In genomic region chr11:62592216-62592815, GRCh38 we compare ENCODE assay signal across 6 cellular contexts. TPM values are rescaled to one million over a fixed set of nuclear protein-coding genes. Genes with fewer than 3 reads are reported as not detected.
DNase-seq lines count a peak whose midpoint lies in the region.

No MANE protein-coding gene starts in this region.

- in situ Hi-C loops in ACHN (cut with HindIII; ENCODE audit: low pct_ligation_motif_present, low pct_unique_long_range_greater_than_20kb, low sequenced_read_pairs) = no loop called here

- WGBS in ectodermal cell, 2 experiments = 42 to 51% methylated on average over 10 to 11 of the region's 11 CpGs

- H3K4me3 ChIP-seq in ectodermal cell (ENCODE audit: insufficient read depth, low read depth, low read length) = peak overlapping the region; percentile 54
- peak overlapping the region; percentile 93 for H3K4me3 ChIP-seq in rectal smooth muscle tissue (ENCODE audit: low read length)

- H3K4me1 ChIP-seq in ectodermal cell (ENCODE audit: control insufficient read depth, insufficient read depth, low read length) (peaks cover 3% of the 10 kb centered on the region), rectal smooth muscle tissue (ENCODE audit: control insufficient read depth, insufficient read depth, low read length) (peaks cover 15% of the 10 kb centered on the region)

- DNase-seq in DMS79 treated with DMSO at 0.1 percent for 48 hours (lab: John Stamatoyannopoulos, UW) (peak; percentile 29), DMS79 (lab: John Stamatoyannopoulos, UW) (no peak), ACHN (no peak), C1 segment of cervical spinal cord (lab: John Stamatoyannopoulos, UW) (no peak)

- H3K27me3 ChIP-seq in ectodermal cell (ENCODE audit: control insufficient read depth, insufficient read depth, low read length, poor library complexity, severe bottlenecking) = no peaks in the 10 kb centered on the region
- H3K27me3 ChIP-seq in rectal smooth muscle tissue (ENCODE audit: control insufficient read depth, insufficient read depth, low read length) = no peaks in the 10 kb centered on the region

- H3K27ac ChIP-seq in ectodermal cell (ENCODE audit: insufficient read depth, low read depth, low read length, poor library complexity, severe bottlenecking) (peak overlapping the region; percentile 91), rectal smooth muscle tissue (ENCODE audit: low read depth, low read length) (peak overlapping the region; percentile 93)

- H3K9ac ChIP-seq in rectal smooth muscle tissue (ENCODE audit: low read length) = peak overlapping the region; percentile 67

- H3K36me3 ChIP-seq in ectodermal cell (ENCODE audit: control insufficient read depth, insufficient read depth, low read length) (peaks cover 33% of the 10 kb centered on the region), rectal smooth muscle tissue (ENCODE audit: control insufficient read depth, insufficient read depth, low read length) (peaks cover 42% of the 10 kb centered on the region)

- H3K9me3 ChIP-seq in ectodermal cell (ENCODE audit: control insufficient read depth, low read length) = no peaks in the 10 kb centered on the region

RNA-seq across cellular contexts. Expression of gene TUT1, which starts 1.0 kb away (rescaled TPM):
- 24.6 TPM for polyA plus RNA-seq in ectodermal cell (2013, experiment 1 of 4)
- polyA plus RNA-seq in ectodermal cell (2013, experiment 2 of 4) = 25.5 TPM
- 18.6 TPM for polyA plus RNA-seq in ectodermal cell (2013, experiment 3 of 4)
- polyA plus RNA-seq in ectodermal cell (2013, experiment 4 of 4) = 21.2 TPM

RNA-seq across cellular contexts. Expression of gene MTA2, which starts 9.3 kb away (rescaled TPM):
- 143 TPM for polyA plus RNA-seq in ectodermal cell (2013, experiment 1 of 4)
- polyA plus RNA-seq in ectodermal cell (2013, experiment 2 of 4) = 142 TPM
- polyA plus RNA-seq in ectodermal cell (2013, experiment 3 of 4) = 107 TPM
- polyA plus RNA-seq in ectodermal cell (2013, experiment 4 of 4) = 111 TPM

RNA-seq across cellular contexts. Expression of gene EEF1G, which starts 18.6 kb away (rescaled TPM):
- 2,940 TPM for polyA plus RNA-seq in ectodermal cell (2013, experiment 1 of 4)
- 2,895 TPM for polyA plus RNA-seq in ectodermal cell (2013, experiment 2 of 4)
- polyA plus RNA-seq in ectodermal cell (2013, experiment 3 of 4) = 2,535 TPM
- polyA plus RNA-seq in ectodermal cell (2013, experiment 4 of 4) = 2,880 TPM

RNA-seq across cellular contexts. Expression of gene EML3, which starts 20.3 kb away (rescaled TPM):
- polyA plus RNA-seq in ectodermal cell (2013, experiment 1 of 4) = 26.1 TPM
- polyA plus RNA-seq in ectodermal cell (2013, experiment 2 of 4) = 28.1 TPM
- 24.4 TPM for polyA plus RNA-seq in ectodermal cell (2013, experiment 3 of 4)
- 22.3 TPM for polyA plus RNA-seq in ectodermal cell (2013, experiment 4 of 4)

RNA-seq across cellular contexts. Expression of gene ROM1, which starts 20.7 kb away (rescaled TPM):
- polyA plus RNA-seq in ectodermal cell (2013, experiment 1 of 4) = 1.8 TPM
- 0.94 TPM for polyA plus RNA-seq in ectodermal cell (2013, experiment 2 of 4)
- 1.4 TPM for polyA plus RNA-seq in ectodermal cell (2013, experiment 3 of 4)
- 2.2 TPM for polyA plus RNA-seq in ectodermal cell (2013, experiment 4 of 4)
